9 cellular contexts compared by ENCODE assay signal in the genomic region with DNA sequence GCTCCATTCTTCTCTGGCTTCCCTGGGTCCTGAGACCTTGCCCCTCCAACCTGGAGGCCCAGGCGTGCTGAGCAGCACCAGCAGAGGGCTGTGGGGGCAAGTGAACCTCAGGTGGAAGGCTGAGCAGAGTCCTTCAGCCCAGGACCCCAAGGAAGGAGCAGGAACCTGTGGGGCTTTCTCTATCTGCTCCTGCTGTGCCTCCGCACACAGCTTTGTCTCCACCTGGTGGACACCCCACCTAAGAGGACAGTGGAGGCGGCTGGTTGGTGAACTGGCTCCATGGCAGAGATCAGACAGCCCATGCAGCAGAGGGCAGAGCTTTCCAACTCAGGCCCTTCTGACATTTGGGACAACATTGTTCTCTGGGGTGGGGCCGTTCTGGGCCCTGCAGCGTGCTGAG. TPM values are rescaled to one million over a fixed set of nuclear protein-coding genes. Genes with fewer than 3 reads are reported as not detected.
DNase-seq lines count a peak whose midpoint lies in the region; ATAC-seq lines count a peak whose summit lies in the region.
"Had no signal": no experiment of that assay in that cellular context is flagged by ENCODE, and none has a peak within 500 bp of the region (broad histone marks: within the 10 kb centered on the region; RNA-seq: fewer than 3 reads in every experiment).

No MANE protein-coding gene starts in this region.

- peaks cover 14% of the 10 kb centered on the region for H3K9me3 Mint-ChIP-seq in activated naive CD4-positive, alpha-beta T cell treated with anti-CD3 and anti-CD28 coated beads, Interleukin-2, amount 10 ng/mL, durations not matched to agents 7 days and 5 days
- H3K9me3 Mint-ChIP-seq in naive thymus-derived CD4-positive, alpha-beta T cell: peaks cover 0 to 12% (median 3%) of the 10 kb centered on the region in 11 donors

- no peak overlapping the region for H3K4me3 ChIP-seq in naive thymus-derived CD4-positive, alpha-beta T cell (ENCODE audit: low read length)

- H3K27ac Mint-ChIP-seq in activated naive CD4-positive, alpha-beta T cell treated with anti-CD3 and anti-CD28 coated beads, Interleukin-2, amount 10 ng/mL, durations not matched to agents 7 days and 5 days: no peak overlapping the region
- peak overlapping the region in 1 of 9 donors; percentile 20 for H3K27ac Mint-ChIP-seq in naive thymus-derived CD4-positive, alpha-beta T cell
- H3K27ac Mint-ChIP-seq: stimulated activated naive CD8-positive, alpha-beta T cell treated with anti-CD3 and anti-CD28 coated beads, Interleukin-15, Interleukin-2, amounts not matched to agents 100 ng/mL and 50 ng/mL, for 24 hours had no signal

- H3K4me1 Mint-ChIP-seq in activated naive CD4-positive, alpha-beta T cell treated with anti-CD3 and anti-CD28 coated beads, Interleukin-2, amount 10 ng/mL, durations not matched to agents 7 days and 5 days: no peaks in the 10 kb centered on the region
- H3K4me1 Mint-ChIP-seq in naive thymus-derived CD4-positive, alpha-beta T cell: peaks cover 0 to 5% (median 0%) of the 10 kb centered on the region in 7 donors

- ATAC-seq in naive thymus-derived CD4-positive, alpha-beta T cell: peak; percentile 64
- no peak for ATAC-seq in GM19463 (IDR thresholded peaks at IDR 0.05; ENCODE audit: unreplicated experiment)
- no peak for ATAC-seq in HG02588 (IDR thresholded peaks at IDR 0.05; ENCODE audit: unreplicated experiment)

- CTCF ChIA-PET in activated naive CD4-positive, alpha-beta T cell treated with anti-CD3 and anti-CD28 coated beads, Interleukin-2, amount 10 ng/mL, durations not matched to agents 7 days and 5 days (lab: Charles Lee): interaction anchor here (0.6 to 1.6 kb wide), 7 partner anchors 8 to 183 kb away, joined by 3 to 5 read pairs (median 3); no protein-coding TSS in a partner anchor
- CTCF ChIA-PET in naive thymus-derived CD4-positive, alpha-beta T cell (lab: Charles Lee): interaction anchor here (0.6 kb wide), 1 partner anchor 304 kb away, joined by 3 read pairs; no protein-coding TSS in a partner anchor

- H3K9me3 ChIP-seq in naive thymus-derived CD4-positive, alpha-beta T cell (ENCODE audit: control insufficient read depth in 2 of 3, low read length in 3 of 3): peaks cover 0 to 15% (median 0%) of the 10 kb centered on the region in 3 experiments

- no peaks in the 10 kb centered on the region for H3K4me1 ChIP-seq in naive thymus-derived CD4-positive, alpha-beta T cell (ENCODE audit: control insufficient read depth in 2 of 2, insufficient read depth in 2 of 2, low read length in 2 of 2)

- no peaks in the 10 kb centered on the region for H3K27me3 ChIP-seq in naive thymus-derived CD4-positive, alpha-beta T cell (ENCODE audit: control insufficient read depth in 2 of 2, insufficient read depth in 2 of 2, low read length in 2 of 2)

- no peak overlapping the region for H3K27ac ChIP-seq in naive thymus-derived CD4-positive, alpha-beta T cell (ENCODE audit: low read depth, low read length)

- H3K4me3 Mint-ChIP-seq in activated naive CD4-positive, alpha-beta T cell treated with anti-CD3 and anti-CD28 coated beads, Interleukin-2, amount 10 ng/mL, durations not matched to agents 7 days and 5 days: no peak overlapping the region
- no peak overlapping the region for H3K4me3 Mint-ChIP-seq in naive thymus-derived CD4-positive, alpha-beta T cell
- H3K4me3 Mint-ChIP-seq: stimulated activated naive CD8-positive, alpha-beta T cell treated with anti-CD3 and anti-CD28 coated beads, Interleukin-15, Interleukin-2, amounts not matched to agents 100 ng/mL and 50 ng/mL, for 24 hours had no signal

- DNase-seq in NCI-H2196 (lab: John Stamatoyannopoulos, UW; ENCODE audit: unreplicated experiment): peak; percentile 51
- DNase-seq in NCI-H2196 treated with DMSO at 0.1 percent for 48 hours (lab: John Stamatoyannopoulos, UW; ENCODE audit: unreplicated experiment): no peak
- DNase-seq in NOMO-1 treated with DMSO at 0.1 percent for 48 hours (lab: John Stamatoyannopoulos, UW; ENCODE audit: unreplicated experiment): peak; percentile 11
- peak; percentile 71 for DNase-seq in activated naive CD4-positive, alpha-beta T cell treated with anti-CD3 and anti-CD28 coated beads, Interleukin-2, amount 10 ng/mL, durations not matched to agents 7 days and 5 days
- peak in 7 of 9 donors; percentile 13 to 44 (median 35) for DNase-seq in naive thymus-derived CD4-positive, alpha-beta T cell
- no peak for DNase-seq in mesenteric fat pad (ENCODE audit: low spot score)

- H3K27me3 Mint-ChIP-seq in activated naive CD4-positive, alpha-beta T cell treated with anti-CD3 and anti-CD28 coated beads, Interleukin-2, amount 10 ng/mL, durations not matched to agents 7 days and 5 days: peaks cover 4% of the 10 kb centered on the region
- peaks cover 0 to 3% (median 0%) of the 10 kb centered on the region in 5 donors for H3K27me3 Mint-ChIP-seq in naive thymus-derived CD4-positive, alpha-beta T cell
- H3K27me3 Mint-ChIP-seq: stimulated activated naive CD8-positive, alpha-beta T cell treated with anti-CD3 and anti-CD28 coated beads, Interleukin-15, Interleukin-2, amounts not matched to agents 100 ng/mL and 50 ng/mL, for 24 hours had no signal

- H3K36me3 ChIP-seq in naive thymus-derived CD4-positive, alpha-beta T cell (ENCODE audit: control insufficient read depth in 2 of 3, insufficient read depth in 3 of 3, low read length in 3 of 3): no peaks in the 10 kb centered on the region

- POLR2A ChIA-PET in naive thymus-derived CD4-positive, alpha-beta T cell (lab: Charles Lee): interaction anchor here (1.2 kb wide), 1 partner anchor 87 kb away, joined by 4 read pairs; the partner anchor contains the start of gene MRPL54

- H3K36me3 Mint-ChIP-seq in activated naive CD4-positive, alpha-beta T cell treated with anti-CD3 and anti-CD28 coated beads, Interleukin-2, amount 10 ng/mL, durations not matched to agents 7 days and 5 days: no peaks in the 10 kb centered on the region
- peaks cover 0 to 7% (median 0%) of the 10 kb centered on the region in 5 donors for H3K36me3 Mint-ChIP-seq in naive thymus-derived CD4-positive, alpha-beta T cell

- intact Hi-C loops in naive thymus-derived CD4-positive, alpha-beta T cell (cut with micrococcal nuclease): no loop called here

RNA-seq across cellular contexts. Expression of gene ZFR2, which starts 19.7 kb away (rescaled TPM):
- 1 to 10 TPM in 4 of 5 experiments, under 1 TPM in 1; 0.22 to 3.8 (median 1.4) TPM for total RNA-seq in naive thymus-derived CD4-positive, alpha-beta T cell
- 1 to 10 TPM; 3.4 to 5.5 TPM for polyA plus RNA-seq in naive thymus-derived CD4-positive, alpha-beta T cell
- total RNA-seq in mesenteric fat pad: not detected

RNA-seq across cellular contexts. Expression of gene ATCAY, which starts 31.4 kb away (rescaled TPM):
- total RNA-seq in naive thymus-derived CD4-positive, alpha-beta T cell: not detected
- not detected for polyA plus RNA-seq in naive thymus-derived CD4-positive, alpha-beta T cell
- total RNA-seq in mesenteric fat pad: not detected

Comparison
In these comparisons a context has a peak if more than half of its experiments do, and no peak if none do; other contexts are left out.
1. DNase-seq: peak in NCI-H2196 (single experiment), NOMO-1 treated with DMSO at 0.1 percent for 48 hours (single experiment), activated naive CD4-positive, alpha-beta T cell treated with anti-CD3 and anti-CD28 coated beads, Interleukin-2, amount 10 ng/mL, durations not matched to agents 7 days and 5 days (single experiment) and naive thymus-derived CD4-positive, alpha-beta T cell (7 of 9); none in NCI-H2196 treated with DMSO at 0.1 percent for 48 hours (single experiment) and mesenteric fat pad (single experiment).